Comparison of ENCODE assay signal across 23 cellular contexts in genomic region chr2:233183869-233184418, GRCh38.
DNase-seq lines count a peak whose midpoint lies in the region; ATAC-seq and TF ChIP-seq lines count a peak whose summit lies in the region.
"Had no signal": no experiment of that assay in that cellular context is flagged by ENCODE, and none has a peak within 500 bp of the region (broad histone marks: within the 10 kb centered on the region; RNA-seq: fewer than 3 reads in every experiment).

No MANE protein-coding gene starts in this region.

- peak overlapping the region; percentile 56 for H3K27ac Mint-ChIP-seq in activated naive CD4-positive, alpha-beta T cell treated with anti-CD3 and anti-CD28 coated beads for 36 hours
- peak overlapping the region; percentile 58 to 60 for H3K27ac Mint-ChIP-seq in effector memory CD8-positive, alpha-beta T cell
- H3K27ac Mint-ChIP-seq: H9 had no signal

- DNase-seq in activated naive CD4-positive, alpha-beta T cell treated with anti-CD3 and anti-CD28 coated beads for 36 hours: no peak
- DNase-seq in activated naive CD4-positive, alpha-beta T cell (lab: John Stamatoyannopoulos, UW): no peak
- DNase-seq in HuH-7.5 (ENCODE audit: low spot score) (peak; percentile 64), GM13976 (ENCODE audit: low spot score) (no peak), psoas muscle (no peak)
- DNase-seq in effector memory CD8-positive, alpha-beta T cell: no peak
- DNase-seq in stimulated activated CD4-positive, alpha-beta T cell treated with anti-CD3 and anti-CD28 coated beads, Interleukin-4, amount 100 ng/mL, for 24 hours: no peak
- DNase-seq: ACHN; activated gamma-delta T cell; C1 segment of cervical spinal cord; cerebellar nuclear complex; EL; H9; NCI-H1048; NCI-H187; NCI-H69; occipital lobe; spleen; stimulated activated CD4-positive, alpha-beta T cell treated with anti-CD3 and anti-CD28 coated beads, Interleukin-4, amount 100 ng/mL, for 4 hours had no signal

- no peak overlapping the region for H3K4me3 Mint-ChIP-seq in activated naive CD4-positive, alpha-beta T cell treated with anti-CD3 and anti-CD28 coated beads for 36 hours
- no peak overlapping the region for H3K4me3 Mint-ChIP-seq in effector memory CD8-positive, alpha-beta T cell
- H3K4me3 Mint-ChIP-seq: H9; stimulated activated naive CD8-positive, alpha-beta T cell treated with anti-CD3 and anti-CD28 coated beads, Interleukin-15, Interleukin-2, amounts not matched to agents 100 ng/mL and 50 ng/mL, for 24 hours had no signal

- H3K36me3 ChIP-seq in neutrophil (peaks cover 98% of the 10 kb centered on the region), psoas muscle (ENCODE audit: insufficient read depth in 1 of 2, low read depth in 1 of 2) (peaks cover 0 to 14% of the 10 kb centered on the region in 2 donors)
- H3K36me3 ChIP-seq: ascending aorta had no signal

- H3K4me1 Mint-ChIP-seq in activated naive CD4-positive, alpha-beta T cell treated with anti-CD3 and anti-CD28 coated beads for 36 hours (ENCODE audit: low read depth): no peaks in the 10 kb centered on the region
- peaks cover 13 to 17% of the 10 kb centered on the region in 2 donors for H3K4me1 Mint-ChIP-seq in effector memory CD8-positive, alpha-beta T cell (ENCODE audit: low read depth in 2 of 2)

- no peak for ATAC-seq in effector memory CD8-positive, alpha-beta T cell (replicated peaks)
- no peak for ATAC-seq in psoas muscle

- H3K9me3 ChIP-seq in neutrophil: no peaks in the 10 kb centered on the region
- H3K9me3 ChIP-seq in psoas muscle: no peaks in the 10 kb centered on the region
- H3K9me3 ChIP-seq: ascending aorta, spleen had no signal

- in situ Hi-C loops in GM13976 (cut with MboI; ENCODE audit: low sequenced_read_pairs, unreplicated experiment): no loop called here

- CTCF ChIA-PET in activated naive CD4-positive, alpha-beta T cell treated with anti-CD3 and anti-CD28 coated beads for 36 hours (lab: Charles Lee): interaction anchor here (0.7 to 1.1 kb wide), 2 partner anchors 10 to 67 kb away, joined by 3 to 4 read pairs; partner anchors contain the start of gene ATG16L1

- TF ChIP-seq CTCF in neutrophil (IDR thresholded peaks at IDR 0.05) (no peak), GM13976 (IDR thresholded peaks at IDR 0.05; ENCODE audit: borderline replicate concordance, control extremely low read depth, extremely low read depth, insufficient read depth, missing control alignments) (no peak), psoas muscle (IDR thresholded peaks at IDR 0.05) (no peak)

- 73 to 83% (median 83%) methylated on average over 9 of the region's 9 CpGs for WGBS in psoas muscle, 3 donors

- no peaks in the 10 kb centered on the region for H3K27me3 ChIP-seq in neutrophil
- H3K27me3 ChIP-seq in psoas muscle (ENCODE audit: insufficient read depth in 3 of 3, low read length in 2 of 3): peaks cover 0 to 2% (median 0%) of the 10 kb centered on the region in 3 donors
- H3K27me3 ChIP-seq: ascending aorta, spleen had no signal

- H3K4me1 ChIP-seq in neutrophil (ENCODE audit: control insufficient read depth in 1 of 2, insufficient read depth in 1 of 2, low read depth in 1 of 2, low read length in 1 of 2) (peaks cover 14 to 18% of the 10 kb centered on the region in 2 experiments), psoas muscle (no peaks in the 10 kb centered on the region)
- H3K4me1 ChIP-seq: ascending aorta had no signal

- H3K4me3 ChIP-seq in neutrophil (ENCODE audit: low read depth in 1 of 2, low read length in 1 of 2): no peak overlapping the region
- H3K4me3 ChIP-seq in psoas muscle: no peak overlapping the region
- H3K4me3 ChIP-seq: ascending aorta, spleen had no signal

- peaks cover 49% of the 10 kb centered on the region for H3K36me3 Mint-ChIP-seq in activated naive CD4-positive, alpha-beta T cell treated with anti-CD3 and anti-CD28 coated beads for 36 hours (ENCODE audit: low read depth)
- peaks cover 95% of the 10 kb centered on the region for H3K36me3 Mint-ChIP-seq in effector memory CD8-positive, alpha-beta T cell (ENCODE audit: insufficient read depth)

- H3K27ac ChIP-seq in neutrophil (peak overlapping the region; percentile 40), psoas muscle (no peak overlapping the region)
- H3K27ac ChIP-seq: ascending aorta, VCaP had no signal

- H3K9me3 Mint-ChIP-seq in activated naive CD4-positive, alpha-beta T cell treated with anti-CD3 and anti-CD28 coated beads for 36 hours: no peaks in the 10 kb centered on the region
- no peaks in the 10 kb centered on the region for H3K9me3 Mint-ChIP-seq in effector memory CD8-positive, alpha-beta T cell
- H3K9me3 Mint-ChIP-seq: stimulated activated naive CD8-positive, alpha-beta T cell treated with anti-CD3 and anti-CD28 coated beads, Interleukin-15, Interleukin-2, amounts not matched to agents 100 ng/mL and 50 ng/mL, for 24 hours had no signal

- no peaks in the 10 kb centered on the region for H3K27me3 Mint-ChIP-seq in activated naive CD4-positive, alpha-beta T cell treated with anti-CD3 and anti-CD28 coated beads for 36 hours (ENCODE audit: low read depth)
- H3K27me3 Mint-ChIP-seq in effector memory CD8-positive, alpha-beta T cell: no peaks in the 10 kb centered on the region
- H3K27me3 Mint-ChIP-seq: stimulated activated naive CD8-positive, alpha-beta T cell treated with anti-CD3 and anti-CD28 coated beads, Interleukin-15, Interleukin-2, amounts not matched to agents 100 ng/mL and 50 ng/mL, for 24 hours had no signal

- intact Hi-C loops in activated naive CD4-positive, alpha-beta T cell treated with anti-CD3 and anti-CD28 coated beads for 36 hours (cut with micrococcal nuclease): no loop called here
- intact Hi-C loops in psoas muscle (cut with DNase I): no loop called here
